ENCODE assay signal across 9 cellular contexts in genomic region chr1:6385673-6386191, GRCh38. TPM values are rescaled to one million over a fixed set of nuclear protein-coding genes. Genes with fewer than 3 reads are reported as not detected.
DNase-seq lines count a peak whose midpoint lies in the region; ATAC-seq and TF ChIP-seq lines count a peak whose summit lies in the region.
"Had no signal": no experiment of that assay in that cellular context is flagged by ENCODE, and none has a peak within 500 bp of the region (broad histone marks: within the 10 kb centered on the region; RNA-seq: fewer than 3 reads in every experiment).

No MANE protein-coding gene starts in this region.

- no peak for TF ChIP-seq CTCF in epithelial cell of proximal tubule (conservative IDR thresholded peaks at IDR 0.05; ENCODE audit: low read depth, low read length)

- no peak for ATAC-seq in HG02884 (IDR thresholded peaks at IDR 0.05; ENCODE audit: unreplicated experiment)
- ATAC-seq: GM12878 had no signal

- H3K27me3 ChIP-seq in muscle layer of colon (ENCODE audit: control insufficient read depth in 1 of 2, insufficient read depth in 2 of 2, low read length in 2 of 2) = no peaks in the 10 kb centered on the region

- peaks cover 20% of the 10 kb centered on the region for H3K4me1 ChIP-seq in muscle layer of colon (ENCODE audit: insufficient read depth, low read length)

- DNase-seq in Caki2 (ENCODE audit: low read depth) = peak; percentile 95
- peak; percentile 28 for DNase-seq in NCI-H526 treated with DMSO at 0.1 percent for 48 hours (lab: John Stamatoyannopoulos, UW)
- no peak for DNase-seq in epithelial cell of proximal tubule (ENCODE audit: low read depth)
- DNase-seq in germinal center (ENCODE audit: low spot score) = no peak
- DNase-seq in D341Med (ENCODE audit: low spot score) = no peak
- DNase-seq in activated CD4-positive, alpha-beta T cell treated with anti-CD3 and anti-CD28 coated beads, Interleukin-2, amount 50 U/mL, for 48 hours = no peak

- in situ Hi-C loops in Caki2 (cut with HindIII; ENCODE audit: low pct_unique_long_range_greater_than_20kb, low sequenced_read_pairs) = no loop called here

- H3K4me3 ChIP-seq in epithelial cell of proximal tubule (ENCODE audit: low read depth, low read length) (peak overlapping the region; percentile 34), muscle layer of colon (ENCODE audit: low read depth in 1 of 2, low read length in 2 of 2) (no peak overlapping the region)
- H3K4me3 ChIP-seq: GM12878 had no signal

- no peak overlapping the region for H3K9ac ChIP-seq in muscle layer of colon (ENCODE audit: low read length)

- no peaks in the 10 kb centered on the region for H3K36me3 ChIP-seq in muscle layer of colon (ENCODE audit: insufficient read depth, low read length)

- peak overlapping the region; percentile 87 for H3K27ac ChIP-seq in muscle layer of colon (ENCODE audit: low read depth, low read length)

- no peaks in the 10 kb centered on the region for H3K9me3 ChIP-seq in muscle layer of colon (ENCODE audit: low read length)

RNA-seq across cellular contexts. Expression of gene ACOT7, which starts 7.8 kb away (rescaled TPM):
- total RNA-seq in Caki2 (2014; rRNA removed; shearing (Covaris generic); ENCODE audit: low replicate concordance) = 145 and 177 TPM in 2 replicates
- 80.3 and 82.0 TPM in 2 replicates for total RNA-seq in epithelial cell of proximal tubule

RNA-seq across cellular contexts. Expression of gene HES2, which starts 34.0 kb away (rescaled TPM):
- 1.5 and 1.8 TPM in 2 replicates for total RNA-seq in Caki2 (2014; rRNA removed; shearing (Covaris generic); ENCODE audit: low replicate concordance)
- total RNA-seq in epithelial cell of proximal tubule = 3.0 and 6.2 TPM in 2 replicates

RNA-seq across cellular contexts. Expression of gene ESPN, which starts 38.8 kb away (rescaled TPM):
- 4.8 and 6.9 TPM in 2 replicates for total RNA-seq in Caki2 (2014; rRNA removed; shearing (Covaris generic); ENCODE audit: low replicate concordance)
- total RNA-seq in epithelial cell of proximal tubule = not detected in 2 replicates

Comparison
In these comparisons a context has a peak if more than half of its experiments do, and no peak if none do; other contexts are left out.
1. DNase-seq: peak in Caki2 (single experiment) and NCI-H526 treated with DMSO at 0.1 percent for 48 hours (single experiment); none in epithelial cell of proximal tubule (single experiment), germinal center (single experiment), D341Med (single experiment) and activated CD4-positive, alpha-beta T cell treated with anti-CD3 and anti-CD28 coated beads, Interleukin-2, amount 50 U/mL, for 48 hours (0 of 2).